2 cellular contexts compared by ENCODE assay signal in the genomic region with DNA sequence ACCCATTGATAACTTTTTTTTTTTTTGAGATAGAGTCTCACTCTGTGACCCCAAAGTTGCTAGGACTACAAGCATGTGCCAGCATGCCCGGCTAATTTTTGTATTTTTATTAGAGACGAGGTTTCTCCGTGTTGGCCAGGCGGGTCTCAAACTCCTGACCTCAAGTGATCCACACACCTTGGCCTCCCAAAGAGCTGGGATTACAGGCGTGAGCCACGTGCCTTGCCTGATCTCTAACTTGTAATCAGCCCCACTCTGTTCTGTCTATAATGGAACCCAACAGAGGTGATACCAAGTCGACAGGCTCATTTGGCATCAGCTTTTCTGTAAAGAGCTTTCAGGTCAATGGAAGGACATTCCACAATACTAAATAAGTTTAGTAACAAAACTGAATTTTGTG.
A peak's percentile ranks its signal among the peaks of the same experiment; 100 is the strongest.
TF ChIP-seq lines count a peak whose summit lies in the region.

No MANE protein-coding gene starts in this region.

TF ChIP-seq in GM12878, 131 proteins besides CTCF, POLR2A, EP300 and RAD21:
- TF ChIP-seq, protein P1, sequence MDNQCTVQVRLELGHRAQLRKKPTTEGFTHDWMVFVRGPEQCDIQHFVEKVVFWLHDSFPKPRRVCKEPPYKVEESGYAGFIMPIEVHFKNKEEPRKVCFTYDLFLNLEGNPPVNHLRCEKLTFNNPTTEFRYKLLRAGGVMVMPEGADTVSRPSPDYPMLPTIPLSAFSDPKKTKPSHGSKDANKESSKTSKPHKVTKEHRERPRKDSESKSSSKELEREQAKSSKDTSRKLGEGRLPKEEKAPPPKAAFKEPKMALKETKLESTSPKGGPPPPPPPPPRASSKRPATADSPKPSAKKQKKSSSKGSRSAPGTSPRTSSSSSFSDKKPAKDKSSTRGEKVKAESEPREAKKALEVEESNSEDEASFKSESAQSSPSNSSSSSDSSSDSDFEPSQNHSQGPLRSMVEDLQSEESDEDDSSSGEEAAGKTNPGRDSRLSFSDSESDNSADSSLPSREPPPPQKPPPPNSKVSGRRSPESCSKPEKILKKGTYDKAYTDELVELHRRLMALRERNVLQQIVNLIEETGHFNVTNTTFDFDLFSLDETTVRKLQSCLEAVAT (IDR thresholded peaks at IDR 0.05): peak; percentile 72
- TF ChIP-seq RCOR1 (conservative IDR thresholded peaks at IDR 0.05; ENCODE audit: low read depth, low read length): no peak

TF ChIP-seq in SK-N-SH, 30 proteins besides CTCF, POLR2A, EP300 and RAD21:
- TF ChIP-seq TEAD4 (IDR thresholded peaks at IDR 0.05; ENCODE audit: borderline replicate concordance, insufficient read depth): no peak
- no peak for TF ChIP-seq POLR2AphosphoS5 (IDR thresholded peaks at IDR 0.05; ENCODE audit: low read depth, low read length)
- TF ChIP-seq MAX (IDR thresholded peaks at IDR 0.05; ENCODE audit: low read depth): no peak
- no peak for TF ChIP-seq SIN3A (IDR thresholded peaks at IDR 0.05; ENCODE audit: borderline replicate concordance, low read depth, low read length)
- no peak for TF ChIP-seq SMC3 (IDR thresholded peaks at IDR 0.05; ENCODE audit: low read depth, low read length)
- no peak for TF ChIP-seq USF1 (IDR thresholded peaks at IDR 0.05; ENCODE audit: borderline replicate concordance, low read depth)
- no peak for TF ChIP-seq FOXM1 (IDR thresholded peaks at IDR 0.05; ENCODE audit: low read depth)
- TF ChIP-seq JUND (IDR thresholded peaks at IDR 0.05): no peak
- no peak for TF ChIP-seq NRF1 (IDR thresholded peaks at IDR 0.05; ENCODE audit: low read depth, low read length)
- no peak for TF ChIP-seq MXI1 (IDR thresholded peaks at IDR 0.05; ENCODE audit: low read depth, low read length)
- no peak for TF ChIP-seq TCF12 (IDR thresholded peaks at IDR 0.05)
TF ChIP-seq in SK-N-SH: peak in this region for 0.
